ENCODE assay signal across 18 cellular contexts in genomic region chr4:171947389-171947788, GRCh38.
DNase-seq lines count a peak whose midpoint lies in the region; ATAC-seq, FAIRE-seq and TF ChIP-seq lines count a peak whose summit lies in the region.
"Had no signal": no experiment of that assay in that cellular context is flagged by ENCODE, and none has a peak within 500 bp of the region (broad histone marks: within the 10 kb centered on the region; RNA-seq: fewer than 3 reads in every experiment).

No MANE protein-coding gene starts in this region.

- H3K18ac ChIP-seq in H1 (ENCODE audit: extremely low read depth, low read length), result no peak overlapping the region

- no peaks in the 10 kb centered on the region for H3F3A ChIP-seq in neural cell (ENCODE audit: insufficient read depth, low read length, poor library complexity, severe bottlenecking)

- H3K9ac ChIP-seq in HCT116 (ENCODE audit: low read length) (no peak overlapping the region), H1 (replicated peaks in 1 of 4; ENCODE audit: extremely low read depth in 1 of 4, low read depth in 3 of 4, low read length in 3 of 4) (no peak overlapping the region), neural cell (ENCODE audit: low read length) (no peak overlapping the region)
- H3K9ac ChIP-seq: BLaER1 had no signal

- no peak overlapping the region for H2BK120ac ChIP-seq in H1 (replicated peaks; ENCODE audit: low read depth, low read length)

- H4K5ac ChIP-seq in H1 (ENCODE audit: insufficient read length, low read depth, low read length), result no peak overlapping the region

- no peaks in the 10 kb centered on the region; the same call in 1 of the 2 replicates for H4K20me1 ChIP-seq in HCT116 (ENCODE audit: insufficient read depth)
- H4K20me1 ChIP-seq in H1 (replicated peaks in 1 of 2; ENCODE audit: control insufficient read depth in 1 of 2, insufficient read depth in 2 of 2, low read length in 2 of 2), result no peaks in the 10 kb centered on the region
- no peaks in the 10 kb centered on the region for H4K20me1 ChIP-seq in neural cell (ENCODE audit: insufficient read depth)
- H4K20me1 ChIP-seq: BLaER1 had no signal

- no peaks in the 10 kb centered on the region for H3K9me2 ChIP-seq in HCT116 (ENCODE audit: insufficient read depth)
- no peaks in the 10 kb centered on the region for H3K9me2 ChIP-seq in neural cell (ENCODE audit: insufficient read depth, low read length)

- no TSS peak for BruUV-seq in HCT116 (replicated peaks; lab: Mats Ljungman, UMichigan)

- no peak overlapping the region for H3K23ac ChIP-seq in H1 (ENCODE audit: insufficient read length)

- H2BK15ac ChIP-seq in H1 (ENCODE audit: low read length), result no peak overlapping the region

- no peak for TF ChIP-seq CTCF in HCT116 (IDR thresholded peaks at IDR 0.05 in 2 of 3, conservative IDR thresholded peaks at IDR 0.05 in 1 of 3; ENCODE audit: borderline replicate concordance in 1 of 3, insufficient read depth in 1 of 3, low read depth in 2 of 3, low read length in 2 of 3)
- TF ChIP-seq CTCF in H1 (IDR thresholded peaks at IDR 0.05; ENCODE audit: control extremely low read depth in 1 of 3, insufficient read depth in 1 of 3, low read depth in 1 of 3, low read length in 3 of 3), result no peak
- no peak for TF ChIP-seq CTCF in neural cell (IDR thresholded peaks at IDR 0.05; ENCODE audit: poor library complexity, severe bottlenecking)

- H2AFZ ChIP-seq in HCT116 (ENCODE audit: low read depth, low read length, poor library complexity, severe bottlenecking), result peak overlapping the region; percentile 44
- H2AFZ ChIP-seq in H1 (ENCODE audit: low read length), result peak overlapping the region; percentile 91
- H2AFZ ChIP-seq in neural cell (ENCODE audit: low read depth, low read length), result no peak overlapping the region

- H2AK5ac ChIP-seq in H1 (ENCODE audit: low read depth, low read length), result no peak overlapping the region

- no peak for ATAC-seq in HCT116
- ATAC-seq in GM21717 (IDR thresholded peaks at IDR 0.05; ENCODE audit: unreplicated experiment), result no peak
- ATAC-seq in GM21528 (IDR thresholded peaks at IDR 0.05; ENCODE audit: low FRiP score, unreplicated experiment), result no peak

- H3K36me3 ChIP-seq in HCT116 (ENCODE audit: control insufficient read depth in 1 of 2, insufficient read depth in 2 of 2, low read length in 2 of 2), result no peaks in the 10 kb centered on the region
- H3K36me3 ChIP-seq in H1 (ENCODE audit: control insufficient read depth in 2 of 4, insufficient read depth in 4 of 4, low read length in 3 of 4), result no peaks in the 10 kb centered on the region
- no peaks in the 10 kb centered on the region for H3K36me3 ChIP-seq in neural cell (ENCODE audit: insufficient read depth, low read length)
- H3K36me3 ChIP-seq: BLaER1 had no signal

- H2BK20ac ChIP-seq in H1 (ENCODE audit: low read length), result no peak overlapping the region

- no peak for TF ChIP-seq EP300 in H1 (IDR thresholded peaks at IDR 0.05; ENCODE audit: borderline replicate concordance in 1 of 2, low read depth in 2 of 2, low read length in 2 of 2)
- no peak for TF ChIP-seq EP300 in neural cell (conservative IDR thresholded peaks at IDR 0.05; ENCODE audit: poor library complexity, severe bottlenecking)

- no peaks in the 10 kb centered on the region for H3K79me1 ChIP-seq in H1 (ENCODE audit: low read depth, low read length)

- RAD21 ChIA-PET in HCT116 (lab: Charles Lee; ENCODE audit: low non-redundant PET in 1 of 2, low total read pairs in 2 of 2, uncharacterized antibody in 2 of 2, unreplicated experiment in 2 of 2), result no interaction called here

- intact Hi-C loops in HCT116 (cut with micrococcal nuclease), result no loop called here

- H3K4ac ChIP-seq in H1 (replicated peaks; ENCODE audit: insufficient read length, low read depth, low read length), result no peak overlapping the region

- no peak overlapping the region for H4K91ac ChIP-seq in H1 (replicated peaks; ENCODE audit: insufficient read length, low read length)

- H3K27me3 ChIP-seq in HCT116 (ENCODE audit: insufficient read depth, low read length) (no peaks in the 10 kb centered on the region), H1 (replicated peaks in 1 of 4; ENCODE audit: control insufficient read depth in 3 of 4, extremely low read depth in 1 of 4, insufficient read depth in 3 of 4, low read length in 3 of 4) (no peaks in the 10 kb centered on the region), neural cell (ENCODE audit: insufficient read depth, low read depth, low read length) (no peaks in the 10 kb centered on the region)
- H3K27me3 ChIP-seq: BLaER1 had no signal

- TF ChIP-seq RAD21 in HCT116 (IDR thresholded peaks at IDR 0.05; ENCODE audit: low read depth) (no peak), H1 (IDR thresholded peaks at IDR 0.05 in 1 of 2, conservative IDR thresholded peaks at IDR 0.05 in 1 of 2; ENCODE audit: low read depth in 2 of 2, low read length in 2 of 2) (no peak), neural cell (conservative IDR thresholded peaks at IDR 0.05) (no peak)

- in situ Hi-C loops in KBM-7 (cut with MboI; ENCODE audit: low pct_unique_long_range_greater_than_20kb, low sequenced_read_pairs), result no loop called here

- POLR2A ChIA-PET in HCT116 (lab: Charles Lee) (no interaction called here), H1 (lab: Charles Lee; ENCODE audit: partially characterized antibody) (no interaction called here)

- H3K4me1 ChIP-seq in HCT116 (ENCODE audit: control insufficient read depth in 1 of 2, insufficient read depth in 2 of 2, low read length in 2 of 2) (no peaks in the 10 kb centered on the region), H1 (replicated peaks in 1 of 4; ENCODE audit: control insufficient read depth in 3 of 4, insufficient read depth in 4 of 4, low read length in 3 of 4) (no peaks in the 10 kb centered on the region; a peak in 1 of 7 replicates)
- H3K4me1 ChIP-seq: BLaER1 had no signal

- H2BK5ac ChIP-seq in H1 (ENCODE audit: low read depth, low read length), result no peak overlapping the region

- TF ChIP-seq POLR2A in HCT116 (IDR thresholded peaks at IDR 0.05; ENCODE audit: borderline replicate concordance, extremely low read depth, insufficient read depth, insufficient read length) (no peak), H1 (IDR thresholded peaks at IDR 0.05; ENCODE audit: control extremely low read depth in 1 of 2, low read depth in 2 of 2, low read length in 2 of 2) (no peak)

- CTCF ChIA-PET in HCT116 (lab: Charles Lee) (no interaction called here), H1 (lab: Charles Lee; ENCODE audit: partially characterized antibody) (no interaction called here)

- no peak overlapping the region for H4K8ac ChIP-seq in H1 (ENCODE audit: extremely low read depth, insufficient read depth, low read length)

- H3K79me2 ChIP-seq in HCT116 (ENCODE audit: insufficient read depth, low read length) (no peaks in the 10 kb centered on the region), H1 (ENCODE audit: control insufficient read depth in 1 of 2, insufficient read depth in 2 of 2, low read length in 2 of 2) (no peaks in the 10 kb centered on the region), neural cell (replicated peaks; ENCODE audit: insufficient read depth, low read length) (no peaks in the 10 kb centered on the region)

- no peak overlapping the region for H3K56ac ChIP-seq in H1 (replicated peaks; ENCODE audit: insufficient read length, low read depth, low read length)

- DNase-seq in HCT116 (ENCODE audit: low read depth, low spot score) (no peak), H1 (ENCODE audit: low read depth in 1 of 2, low spot score in 2 of 2) (no peak), KBM-7 (no peak)
- no peak for DNase-seq in central memory CD4-positive, alpha-beta T cell
- DNase-seq: 8988T; CD4-positive, alpha-beta memory T cell; DMS153; DMS79; GDM1; HCEC 1CT; HFFc6 had no signal

- FAIRE-seq in H1 (lab: Jason Lieb, UNC), result no peak
- FAIRE-seq: GM12892, GM18507 had no signal

- no peaks in the 10 kb centered on the region for H3K9me3 ChIP-seq in HCT116 (ENCODE audit: control insufficient read depth in 1 of 2, insufficient read depth in 1 of 2, low read depth in 1 of 2, low read length in 2 of 2)
- H3K9me3 ChIP-seq in H1 (ENCODE audit: insufficient read depth in 2 of 2, low read depth in 1 of 2, low read length in 1 of 2), result no peaks in the 10 kb centered on the region
- H3K9me3 ChIP-seq in neural cell (ENCODE audit: low read length), result no peaks in the 10 kb centered on the region
- H3K9me3 ChIP-seq: BLaER1 had no signal

- H3K14ac ChIP-seq in H1 (ENCODE audit: insufficient read length), result no peak overlapping the region

- no peak overlapping the region for H2BK12ac ChIP-seq in H1 (ENCODE audit: low read depth, low read length)

- H3K4me3 ChIP-seq in HCT116 (replicated peaks in 1 of 2; ENCODE audit: low read depth in 1 of 2, low read length in 2 of 2) (no peak overlapping the region), H1 (ENCODE audit: extremely low read depth in 1 of 4, insufficient read depth in 2 of 4, low read depth in 3 of 4, low read length in 4 of 4) (no peak overlapping the region), neural cell (ENCODE audit: low read length) (no peak overlapping the region)
- H3K4me3 ChIP-seq: BLaER1 had no signal

- H3K27ac ChIP-seq in HCT116 (ENCODE audit: low read depth, low read length), result no peak overlapping the region
- no peak overlapping the region for H3K27ac ChIP-seq in H1 (ENCODE audit: low read depth, low read length)
- peak overlapping the region; percentile 59 for H3K27ac ChIP-seq in neural cell (ENCODE audit: low read length)
- H3K27ac ChIP-seq: BLaER1, HL-60 had no signal

- H3K4me2 ChIP-seq in HCT116 (ENCODE audit: low read length), result no peak overlapping the region
- no peak overlapping the region for H3K4me2 ChIP-seq in H1 (ENCODE audit: insufficient read depth in 1 of 2, low read depth in 2 of 2, low read length in 2 of 2)
- H3K4me2 ChIP-seq in neural cell (ENCODE audit: low read length), result no peak overlapping the region
- H3K4me2 ChIP-seq: BLaER1 had no signal

- H3K23me2 ChIP-seq in H1 (ENCODE audit: low read depth, low read length), result no peaks in the 10 kb centered on the region

TF ChIP-seq in HCT116, 20 proteins besides CTCF, POLR2A, EP300 and RAD21 (continues in another document):
- TF ChIP-seq ATF3 (IDR thresholded peaks at IDR 0.05) (no peak), EZH2phosphoT487 (IDR thresholded peaks at IDR 0.05; ENCODE audit: borderline replicate concordance) (no peak)

TF ChIP-seq in H1, 55 proteins besides CTCF, POLR2A, EP300 and RAD21 (continues in another document):
- TF ChIP-seq PHF8 (conservative IDR thresholded peaks at IDR 0.05; ENCODE audit: low read depth, low read length), result no peak
- no peak for TF ChIP-seq TAF7 (optimal IDR thresholded peaks at IDR 0.05; ENCODE audit: borderline replicate concordance, low read depth, low read length)
- no peak for TF ChIP-seq JUN (IDR thresholded peaks at IDR 0.05; ENCODE audit: low read depth, low read length)
- no peak for TF ChIP-seq NRF1 (IDR thresholded peaks at IDR 0.05; ENCODE audit: low read depth, low read length)
- no peak for TF ChIP-seq TBP (IDR thresholded peaks at IDR 0.05; ENCODE audit: low read depth, low read length)

TF ChIP-seq in neural cell, 6 proteins besides CTCF, POLR2A, EP300 and RAD21 (continues in another document):
- no peak for TF ChIP-seq MXI1 (conservative IDR thresholded peaks at IDR 0.05; ENCODE audit: poor library complexity, severe bottlenecking)
